ENCODE assay signal across 22 cellular contexts in genomic region chr14:89188492-89188891, GRCh38.
DNase-seq lines count a peak whose midpoint lies in the region; ATAC-seq, FAIRE-seq and TF ChIP-seq lines count a peak whose summit lies in the region.
"Had no signal": no experiment of that assay in that cellular context is flagged by ENCODE, and none has a peak within 500 bp of the region (broad histone marks: within the 10 kb centered on the region; RNA-seq: fewer than 3 reads in every experiment).

No MANE protein-coding gene starts in this region.

- in situ Hi-C loops in HepG2 (cut with HindIII; ENCODE audit: extremely low pct_ligation_motif_present, low pct_unique_long_range_greater_than_20kb) (no loop called here), gastrocnemius medialis (cut with MboI; ENCODE audit: low sequenced_read_pairs in 4 of 4) (loop anchor here in 1 of 4 donors (10.0 kb wide), 1 partner anchor 226 kb away; the partner anchor contains the start of gene FOXN3), GM13977 (cut with MboI; ENCODE audit: low pct_unique_long_range_greater_than_20kb, low sequenced_read_pairs, unreplicated experiment) (loop anchor here (25.0 kb wide), 1 partner anchor 724 kb away; no protein-coding TSS in a partner anchor)

- TF ChIP-seq RAD21 in liver (IDR thresholded peaks at IDR 0.05), result no peak
- no peak for TF ChIP-seq RAD21 in HepG2 (CRISPR knock-in tag; IDR thresholded peaks at IDR 0.05)

- TF ChIP-seq EP300 in HepG2 (IDR thresholded peaks at IDR 0.05; ENCODE audit: low read depth in 2 of 2, low read length in 2 of 2), result no peak
- no peak for TF ChIP-seq EP300 in HepG2 (CRISPR knock-in tag; IDR thresholded peaks at IDR 0.05; ENCODE audit: borderline replicate concordance)

- no peak for FAIRE-seq in HepG2 (lab: Jason Lieb, UNC)
- FAIRE-seq: G401.6, H1 had no signal

- H3K36me3 ChIP-seq in liver (ENCODE audit: control insufficient read depth in 4 of 4, insufficient read depth in 3 of 4, low read depth in 1 of 4, low read length in 3 of 4), result peaks cover 0 to 5% (median 2%) of the 10 kb centered on the region in 4 donors
- peaks cover 36 to 68% of the 10 kb centered on the region in 2 experiments for H3K36me3 ChIP-seq in HepG2 (replicated peaks in 1 of 2; ENCODE audit: control insufficient read depth in 1 of 2, insufficient read depth in 2 of 2, low read length in 2 of 2)
- H3K36me3 ChIP-seq in gastrocnemius medialis, result no peaks in the 10 kb centered on the region

- no peak overlapping the region for H3K27ac ChIP-seq in liver (ENCODE audit: low read depth in 1 of 2, low read length in 2 of 2)
- no peak overlapping the region for H3K27ac ChIP-seq in HepG2 (ENCODE audit: extremely low read length, insufficient read depth, low read length)
- peak overlapping the region; percentile 89 to 93 (median 92) for H3K27ac ChIP-seq in gastrocnemius medialis
- H3K27ac ChIP-seq: 22Rv1, KMS-11 had no signal

- H3K79me2 ChIP-seq in HepG2 (ENCODE audit: insufficient read depth, low read length), result no peaks in the 10 kb centered on the region

- POLR2A ChIA-PET in HepG2 (lab: Yijun Ruan, JAX), result no interaction called here

- H3K4me2 ChIP-seq in HepG2 (ENCODE audit: low read depth, low read length), result no peak overlapping the region
- H3K4me2 ChIP-seq: KMS-11 had no signal

- no peak overlapping the region for H2AFZ ChIP-seq in HepG2 (ENCODE audit: low read length)

- TF ChIP-seq POLR2A in HepG2 (IDR thresholded peaks at IDR 0.05; ENCODE audit: insufficient read depth in 1 of 2, low read depth in 2 of 2, low read length in 2 of 2) (no peak), gastrocnemius medialis (IDR thresholded peaks at IDR 0.05) (no peak)

- no peaks in the 10 kb centered on the region for H3K9me3 ChIP-seq in liver (ENCODE audit: control insufficient read depth in 4 of 4, low read length in 3 of 4)
- no peaks in the 10 kb centered on the region for H3K9me3 ChIP-seq in HepG2 (ENCODE audit: low read length)
- H3K9me3 ChIP-seq in gastrocnemius medialis, result no peaks in the 10 kb centered on the region
- H3K9me3 ChIP-seq: Caco-2 had no signal

- H3K4me3 ChIP-seq in liver (ENCODE audit: low read depth in 1 of 3, low read length in 3 of 3) (no peak overlapping the region), HepG2 (replicated peaks in 1 of 3; ENCODE audit: insufficient read depth in 1 of 3, low read depth in 2 of 3, low read length in 3 of 3) (no peak overlapping the region), fibroblast of villous mesenchyme (ENCODE audit: low read depth, low read length) (no peak overlapping the region), gastrocnemius medialis (no peak overlapping the region)

- CTCF ChIA-PET in HepG2 (lab: Yijun Ruan, JAX; ENCODE audit: low intra/inter-chr PET ratio, low total read pairs), result no interaction called here

- ATAC-seq in HepG2 (no peak), gastrocnemius medialis (no peak)
- ATAC-seq: PC-3 had no signal

- peaks cover 0 to 8% (median 1%) of the 10 kb centered on the region in 4 donors for H3K4me1 ChIP-seq in liver (ENCODE audit: control insufficient read depth in 4 of 4, insufficient read depth in 4 of 4, low read length in 3 of 4)
- H3K4me1 ChIP-seq in HepG2 (ENCODE audit: insufficient read depth, low read length), result peaks cover 20% of the 10 kb centered on the region
- H3K4me1 ChIP-seq in gastrocnemius medialis, result peaks cover 48 to 54% of the 10 kb centered on the region in 2 donors

- BruUV-seq in HepG2 (replicated peaks; lab: Mats Ljungman, UMichigan), result no TSS peak

- H3K27me3 ChIP-seq in liver (ENCODE audit: control insufficient read depth in 4 of 4, insufficient read depth in 4 of 4, low read length in 3 of 4) (no peaks in the 10 kb centered on the region), HepG2 (ENCODE audit: control insufficient read depth in 1 of 2, insufficient read depth in 2 of 2, low read length in 2 of 2) (no peaks in the 10 kb centered on the region), gastrocnemius medialis (no peaks in the 10 kb centered on the region)

- DNase-seq in HepG2 (ENCODE audit: low spot score), result no peak
- peak; percentile 41 for DNase-seq in fibroblast of villous mesenchyme (ENCODE audit: low read depth)
- no peak for DNase-seq in gastrocnemius medialis
- DNase-seq in GM13977 (ENCODE audit: low spot score), result no peak
- DNase-seq in HPDE6-E6E7 (ENCODE audit: extremely low spot score), result no peak
- DNase-seq in cortex of kidney (lab: John Stamatoyannopoulos, UW), result no peak
- DNase-seq: C1 segment of cervical spinal cord; Caco-2; CD4-positive, alpha-beta memory T cell; HCEC 1CT; MM.1S; NCI-H2029; NCI-H446 treated with DMSO at 0.1 percent for 48 hours; NCI-H526; NCI-H82; NK-92 treated with Interleukin-12 subunit alpha and Interleukin-12 subunit beta, amount 100 ng/mL, for 24 hours; PC-3 had no signal

- WGBS in liver, result 76% methylated on average over 3 of the region's 3 CpGs
- 93% methylated on average over 3 of the region's 3 CpGs for WGBS in HepG2 (ENCODE audit: low lambda C conversion rate)

- intact Hi-C loops in HepG2 (cut with micrococcal nuclease; ENCODE audit: unreplicated experiment), result no loop called here
- intact Hi-C loops in gastrocnemius medialis (cut with DNase I; ENCODE audit: low total_unique reads), result loop anchor here (5.0 to 10.0 kb wide), 2 partner anchors 426 to 1399 kb away; no protein-coding TSS in a partner anchor

- peaks cover 15% of the 10 kb centered on the region; the same call in 1 of the 2 replicates for H4K20me1 ChIP-seq in HepG2 (ENCODE audit: insufficient read depth, low read length)

- H3K9ac ChIP-seq in liver (ENCODE audit: low read depth in 1 of 2, low read length in 2 of 2) (no peak overlapping the region), HepG2 (ENCODE audit: insufficient read depth, low read depth, low read length) (no peak overlapping the region)
- H3K9ac ChIP-seq: KMS-11 had no signal

- TF ChIP-seq CTCF in liver (IDR thresholded peaks at IDR 0.05; ENCODE audit: low read depth, low read length, missing input control) (no peak), HepG2 (CRISPR knock-in tag; IDR thresholded peaks at IDR 0.05) (no peak), fibroblast of villous mesenchyme (IDR thresholded peaks at IDR 0.05; ENCODE audit: insufficient read depth, low read depth, low read length) (no peak), gastrocnemius medialis (IDR thresholded peaks at IDR 0.05 in 4 of 5, conservative IDR thresholded peaks at IDR 0.05 in 1 of 5) (no peak), GM13977 (IDR thresholded peaks at IDR 0.05; ENCODE audit: extremely low read depth, insufficient read depth, missing control alignments) (no peak)

TF ChIP-seq in liver, 16 proteins besides CTCF, POLR2A, EP300 and RAD21 (continues in another document):
- TF ChIP-seq ZBTB33 (IDR thresholded peaks at IDR 0.05), result no peak
- peak in 1 of 2 donors; percentile 34 for TF ChIP-seq HNF4A (conservative IDR thresholded peaks at IDR 0.05)
- TF ChIP-seq SP1 (IDR thresholded peaks at IDR 0.05), result no peak
- TF ChIP-seq MAX (IDR thresholded peaks at IDR 0.05), result no peak
- TF ChIP-seq YY1 (IDR thresholded peaks at IDR 0.05), result peak; percentile 31
- TF ChIP-seq RXRA (IDR thresholded peaks at IDR 0.05), result peak in 1 of 2 donors; percentile 40
- TF ChIP-seq GABPA (IDR thresholded peaks at IDR 0.05 in 1 of 2, conservative IDR thresholded peaks at IDR 0.05 in 1 of 2), result no peak
- TF ChIP-seq JUND (IDR thresholded peaks at IDR 0.05), result no peak

TF ChIP-seq in HepG2, 621 proteins besides CTCF, POLR2A, EP300 and RAD21:
- TF ChIP-seq FOXO4 (CRISPR knock-in tag; conservative IDR thresholded peaks at IDR 0.05), result no peak
TF ChIP-seq in HepG2: peak in this region for 0.

Comparison
In these comparisons a context has a peak if more than half of its experiments do, and no peak if none do; other contexts are left out.
1. H3K27ac ChIP-seq: peak in gastrocnemius medialis (4 of 4); none in liver (0 of 2) and HepG2 (single experiment).